In the genomic region with DNA sequence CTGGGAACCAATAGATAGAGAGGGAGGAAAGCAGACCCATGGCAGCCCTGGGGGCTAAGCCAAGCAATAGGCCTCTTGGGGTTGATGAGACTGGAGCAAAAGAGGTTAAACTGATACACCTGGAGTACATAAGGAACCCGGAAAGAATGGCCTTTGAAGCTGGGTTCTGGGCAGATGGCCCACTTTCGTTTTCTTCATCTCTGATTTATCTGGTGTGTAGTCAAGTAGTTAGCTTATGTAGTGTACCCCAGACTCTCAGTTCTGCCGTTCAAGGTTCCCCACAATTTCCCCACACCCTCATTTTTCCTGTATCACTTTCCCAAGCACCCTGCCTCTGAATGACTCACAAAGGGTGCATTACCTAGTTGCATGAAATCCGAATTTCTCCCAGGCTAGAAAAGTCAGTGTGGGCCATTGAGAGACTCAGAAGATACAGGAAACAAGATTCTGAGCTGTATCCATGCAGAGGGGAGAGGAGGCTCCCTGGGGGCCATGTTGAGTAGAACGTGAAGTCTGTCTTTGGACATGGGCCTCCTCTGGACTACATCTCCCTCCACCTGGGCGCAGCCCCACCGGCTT, we compare ENCODE assay signal across 19 cellular contexts.
A peak's percentile ranks its signal among the peaks of the same experiment; 100 is the strongest.
DNase-seq lines count a peak whose midpoint lies in the region; ATAC-seq and TF ChIP-seq lines count a peak whose summit lies in the region.
"Had no signal": no experiment of that assay in that cellular context is flagged by ENCODE, and none has a peak within 500 bp of the region (broad histone marks: within the 10 kb centered on the region; RNA-seq: fewer than 3 reads in every experiment).

No MANE protein-coding gene starts in this region.

- H3K27me3 Mint-ChIP-seq in activated T-helper 17 cell treated with anti-CD3 and anti-CD28 coated beads, Interleukin-2, amount 50 U/mL, for 72 hours: no peaks in the 10 kb centered on the region
- H3K27me3 Mint-ChIP-seq in nephron (ENCODE audit: low read depth): no peaks in the 10 kb centered on the region

- H3K36me3 ChIP-seq in MM.1S (replicated peaks; ENCODE audit: insufficient read depth, low read length): no peaks in the 10 kb centered on the region
- H3K36me3 ChIP-seq: MG63, Peyer's patch had no signal

- no peak overlapping the region for H3K4me3 Mint-ChIP-seq in activated T-helper 17 cell treated with anti-CD3 and anti-CD28 coated beads, Interleukin-2, amount 50 U/mL, for 72 hours
- H3K4me3 Mint-ChIP-seq in nephron: no peak overlapping the region
- H3K4me3 Mint-ChIP-seq: GM23338 had no signal

- no peaks in the 10 kb centered on the region for H3K9me3 ChIP-seq in MM.1S (replicated peaks; ENCODE audit: insufficient read depth, low read length)
- H3K9me3 ChIP-seq: MG63, Peyer's patch had no signal

- H3K4me3 ChIP-seq in MM.1S (ENCODE audit: low read length): no peak overlapping the region
- H3K4me3 ChIP-seq: GM23338, MG63, Peyer's patch had no signal

- no peak overlapping the region for H3K27ac Mint-ChIP-seq in activated T-helper 17 cell treated with anti-CD3 and anti-CD28 coated beads, Interleukin-2, amount 50 U/mL, for 72 hours
- peak overlapping the region in 2 of 3 experiments; percentile 9 to 76 for H3K27ac Mint-ChIP-seq in nephron
- H3K27ac Mint-ChIP-seq: GM23338 had no signal

- no peaks in the 10 kb centered on the region for H3K9me3 Mint-ChIP-seq in activated T-helper 17 cell treated with anti-CD3 and anti-CD28 coated beads, Interleukin-2, amount 50 U/mL, for 72 hours
- H3K9me3 Mint-ChIP-seq in nephron: no peaks in the 10 kb centered on the region
- H3K9me3 Mint-ChIP-seq: GM23338 had no signal

- H3K27ac ChIP-seq in C4-2B (peak overlapping the region; percentile 45; the same call in 1 of the 2 replicates), MM.1S (ENCODE audit: low read length) (no peak overlapping the region), foreskin keratinocyte (no peak overlapping the region)
- H3K27ac ChIP-seq: Peyer's patch had no signal

- H3K4me1 ChIP-seq in MM.1S (ENCODE audit: low read length): no peaks in the 10 kb centered on the region
- peaks cover 15% of the 10 kb centered on the region for H3K4me1 ChIP-seq in foreskin keratinocyte

- H3K36me3 Mint-ChIP-seq in activated T-helper 17 cell treated with anti-CD3 and anti-CD28 coated beads, Interleukin-2, amount 50 U/mL, for 72 hours (ENCODE audit: low read depth): no peaks in the 10 kb centered on the region
- no peaks in the 10 kb centered on the region for H3K36me3 Mint-ChIP-seq in nephron (ENCODE audit: low read depth)
- H3K36me3 Mint-ChIP-seq: CD4-positive, alpha-beta memory T cell had no signal

- H3K4me2 ChIP-seq in MM.1S (ENCODE audit: low read depth, low read length): no peak overlapping the region
- H3K4me2 ChIP-seq: GM23338 had no signal

- H3K9me2 ChIP-seq in MM.1S (replicated peaks; ENCODE audit: insufficient read depth, low read length): no peaks in the 10 kb centered on the region

- no peaks in the 10 kb centered on the region for H4K20me1 ChIP-seq in MM.1S (ENCODE audit: insufficient read depth, low read length)

- ATAC-seq in activated T-helper 17 cell treated with anti-CD3 and anti-CD28 coated beads, Interleukin-2, amount 50 U/mL, for 72 hours (replicated peaks): peak; percentile 12
- ATAC-seq in GM19395 (IDR thresholded peaks at IDR 0.05; ENCODE audit: unreplicated experiment): no peak
- ATAC-seq in foreskin keratinocyte: no peak
- ATAC-seq: GM23338 had no signal

- TF ChIP-seq CTCF in C4-2B (conservative IDR thresholded peaks at IDR 0.05): no peak
- TF ChIP-seq CTCF in MM.1S (IDR thresholded peaks at IDR 0.05; ENCODE audit: low read length): no peak
- no peak for TF ChIP-seq CTCF in nephron (IDR thresholded peaks at IDR 0.05; ENCODE audit: unreplicated experiment in 3 of 3)
- TF ChIP-seq CTCF in foreskin keratinocyte (conservative IDR thresholded peaks at IDR 0.05): no peak

- no peak overlapping the region for H3K9ac ChIP-seq in MM.1S (ENCODE audit: low read length)

- peak; percentile 19 for DNase-seq in MM.1S
- no peak for DNase-seq in islet precursor cell
- no peak for DNase-seq in foreskin keratinocyte
- no peak for DNase-seq in NCI-H1436 (lab: John Stamatoyannopoulos, UW)
- DNase-seq: CD4-positive, alpha-beta memory T cell; GDM1; NCI-H1092 treated with DMSO at 0.1 percent for 48 hours; NCI-H1694; NCI-H2107; NCI-H2227 treated with DMSO at 0.1 percent for 48 hours; NCI-H524; Peyer's patch; SHP77 treated with DMSO at 0.1 percent for 48 hours had no signal

- no peaks in the 10 kb centered on the region for H3K79me2 ChIP-seq in MM.1S (ENCODE audit: low read length)

- no peaks in the 10 kb centered on the region for H3K27me3 ChIP-seq in MM.1S (replicated peaks; ENCODE audit: insufficient read depth, low read length)
- no peaks in the 10 kb centered on the region for H3K27me3 ChIP-seq in foreskin keratinocyte
- H3K27me3 ChIP-seq: MG63, Peyer's patch had no signal

- no peak overlapping the region for H2AFZ ChIP-seq in MM.1S (ENCODE audit: low read length)
- H2AFZ ChIP-seq: GM23338 had no signal

- H3K4me1 Mint-ChIP-seq in activated T-helper 17 cell treated with anti-CD3 and anti-CD28 coated beads, Interleukin-2, amount 50 U/mL, for 72 hours: no peaks in the 10 kb centered on the region
- peaks cover 71% of the 10 kb centered on the region for H3K4me1 Mint-ChIP-seq in nephron

- H3F3A ChIP-seq in MM.1S (ENCODE audit: insufficient read depth, low read length): no peaks in the 10 kb centered on the region
